ENCODE assay signal across 19 cellular contexts in the genomic region with DNA sequence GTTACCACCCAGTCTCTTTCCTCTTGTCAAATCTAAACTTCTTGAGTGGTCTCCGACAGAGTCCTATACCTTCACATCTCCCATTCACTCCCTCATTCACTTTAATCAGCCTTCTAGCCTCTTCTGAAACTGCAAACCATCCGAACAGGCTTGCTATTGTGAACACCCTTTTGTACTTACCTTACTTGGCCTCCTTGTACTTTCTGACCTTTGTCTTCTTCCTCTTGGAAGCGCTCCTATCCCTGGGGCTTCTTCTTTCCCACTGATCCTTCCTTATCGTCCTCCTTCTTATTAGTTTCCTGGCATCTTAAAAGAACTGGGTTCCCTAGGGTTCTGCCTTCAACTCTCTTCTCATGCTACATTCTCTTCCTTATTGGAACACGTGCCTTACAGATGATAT.
"Had no signal": no experiment of that assay in that cellular context is flagged by ENCODE, and none has a peak within 500 bp of the region (broad histone marks: within the 10 kb centered on the region; RNA-seq: fewer than 3 reads in every experiment).

No MANE protein-coding gene starts in this region.

- H3K9me3 ChIP-seq: adrenal gland, ascending aorta, sigmoid colon, SJCRH30, tibial artery had no signal

- H3K4me3 Mint-ChIP-seq: dendritic cell treated with granulocyte-macrophage colony-stimulating factor and Interleukin-4, amounts not matched to agents 40 ng/mL and 50 ng/mL, for 4 days; neural crest cell; T-cell had no signal

- H3K27ac Mint-ChIP-seq: dendritic cell treated with granulocyte-macrophage colony-stimulating factor and Interleukin-4, amounts not matched to agents 40 ng/mL and 50 ng/mL, for 4 days; T-cell had no signal

- H3K27me3 Mint-ChIP-seq: dendritic cell treated with granulocyte-macrophage colony-stimulating factor and Interleukin-4, amounts not matched to agents 40 ng/mL and 50 ng/mL, for 4 days; T-cell had no signal

- H3K27me3 ChIP-seq: adrenal gland, ascending aorta, brain microvascular endothelial cell, foreskin keratinocyte, sigmoid colon, SJCRH30, tibial artery had no signal

- H3K4me3 ChIP-seq: adrenal gland, ascending aorta, sigmoid colon, SJCRH30, tibial artery had no signal

- H3K36me3 ChIP-seq: adrenal gland, ascending aorta, brain microvascular endothelial cell, sigmoid colon, SJCRH30, tibial artery, WERI-Rb-1 had no signal

- H3K9me3 Mint-ChIP-seq: dendritic cell treated with granulocyte-macrophage colony-stimulating factor and Interleukin-4, amounts not matched to agents 40 ng/mL and 50 ng/mL, for 4 days; neural crest cell; T-cell had no signal

- ATAC-seq: foreskin keratinocyte; left ventricle myocardium superior; stimulated activated naive CD8-positive, alpha-beta T cell treated with anti-CD3 and anti-CD28 coated beads, Interleukin-15, Interleukin-2, amounts not matched to agents 100 U/mL and 50 U/mL, for 24 hours; T-cell had no signal

- DNase-seq: activated naive CD4-positive, alpha-beta T cell treated with Interleukin-2 at 50 U/mL for 16 hours; adrenal gland; brain microvascular endothelial cell; caudate nucleus; effector CD4-positive, alpha-beta T cell; erythroblast; foreskin keratinocyte; hippocampal formation; left ventricle myocardium superior; sigmoid colon; SJCRH30; stimulated activated CD4-positive, alpha-beta T cell treated with anti-CD3 and anti-CD28 coated beads, Interleukin-4, amount 100 ng/mL, for 1 hour; stimulated activated naive CD8-positive, alpha-beta T cell treated with anti-CD3 and anti-CD28 coated beads, Interleukin-15, Interleukin-2, amounts not matched to agents 100 U/mL and 50 U/mL, for 24 hours; T-cell; tibial artery; WERI-Rb-1 had no signal

- H3K36me3 Mint-ChIP-seq: T-cell had no signal
